In genomic region chr11:67646535-67647336, GRCh38 we compare ENCODE assay signal across 11 cellular contexts. TPM values are rescaled to one million over a fixed set of nuclear protein-coding genes. Genes with fewer than 3 reads are reported as not detected.
A peak's percentile ranks its signal among the peaks of the same experiment; 100 is the strongest.
DNase-seq lines count a peak whose midpoint lies in the region; ATAC-seq and TF ChIP-seq lines count a peak whose summit lies in the region.
"Had no signal": no experiment of that assay in that cellular context is flagged by ENCODE, and none has a peak within 500 bp of the region (broad histone marks: within the 10 kb centered on the region; RNA-seq: fewer than 3 reads in every experiment).

No MANE protein-coding gene starts in this region.

- no peaks in the 10 kb centered on the region for H3K36me3 ChIP-seq in KOPT-K1 (ENCODE audit: insufficient read depth, low read length)

- H3K4me3 Mint-ChIP-seq in activated T-cell treated with anti-CD3 and anti-CD28 coated beads, Interleukin-2, amount 50 U/mL, for 4 hours = peak overlapping the region; percentile 8
- peak overlapping the region; percentile 50 to 80 (median 68) for H3K4me3 Mint-ChIP-seq in naive thymus-derived CD8-positive, alpha-beta T cell

- H3K36me3 Mint-ChIP-seq in activated T-cell treated with anti-CD3 and anti-CD28 coated beads, Interleukin-2, amount 50 U/mL, for 4 hours (ENCODE audit: insufficient read depth) = no peaks in the 10 kb centered on the region
- H3K36me3 Mint-ChIP-seq in naive thymus-derived CD8-positive, alpha-beta T cell = no peaks in the 10 kb centered on the region

- POLR2A ChIA-PET in naive thymus-derived CD8-positive, alpha-beta T cell (lab: Charles Lee) = interaction anchor here (0.6 to 8.6 kb wide), 3 partner anchors 16 to 376 kb away, joined by 3 to 61 read pairs (median 5); partner anchors contain the start of gene NUDT8

- H3K27ac Mint-ChIP-seq in naive thymus-derived CD8-positive, alpha-beta T cell = peak overlapping the region in 9 of 10 donors; percentile 10 to 89 (median 41)

- H3K9me3 Mint-ChIP-seq in activated T-cell treated with anti-CD3 and anti-CD28 coated beads, Interleukin-2, amount 50 U/mL, for 4 hours = no peaks in the 10 kb centered on the region
- H3K9me3 Mint-ChIP-seq in naive thymus-derived CD8-positive, alpha-beta T cell = no peaks in the 10 kb centered on the region

- peak overlapping the region; percentile 95 for H3K27ac ChIP-seq in KOPT-K1 (ENCODE audit: low read depth, low read length, poor library complexity, severe bottlenecking)
- H3K27ac ChIP-seq: parathyroid adenoma, PC-9 had no signal

- TF ChIP-seq CTCF in GM12873 (IDR thresholded peaks at IDR 0.05; ENCODE audit: insufficient read depth, low read depth, low read length, missing control alignments) = peak; percentile 17

- no peaks in the 10 kb centered on the region for H3K27me3 Mint-ChIP-seq in activated T-cell treated with anti-CD3 and anti-CD28 coated beads, Interleukin-2, amount 50 U/mL, for 4 hours (ENCODE audit: low read depth)
- H3K27me3 Mint-ChIP-seq in naive thymus-derived CD8-positive, alpha-beta T cell = no peaks in the 10 kb centered on the region

- H3K4me1 Mint-ChIP-seq in activated T-cell treated with anti-CD3 and anti-CD28 coated beads, Interleukin-2, amount 50 U/mL, for 4 hours (ENCODE audit: low read depth) = peaks cover 35% of the 10 kb centered on the region
- peaks cover 19 to 59% (median 50%) of the 10 kb centered on the region in 4 donors for H3K4me1 Mint-ChIP-seq in naive thymus-derived CD8-positive, alpha-beta T cell

- H3K9me3 ChIP-seq in KOPT-K1 (ENCODE audit: insufficient read depth, low read length, poor library complexity, severe bottlenecking) = no peaks in the 10 kb centered on the region

- DNase-seq in activated T-cell treated with anti-CD3 and anti-CD28 coated beads, Interleukin-2, amount 50 U/mL, for 4 hours = peak; percentile 5
- peak in 7 of 10 donors; percentile 19 to 39 (median 31) for DNase-seq in naive thymus-derived CD8-positive, alpha-beta T cell
- DNase-seq in mesenteric fat pad (ENCODE audit: low spot score) = no peak
- DNase-seq in kidney glomerular epithelial cell (lab: John Stamatoyannopoulos, UW) = no peak
- DNase-seq in NCI-H1436 treated with DMSO at 0.1 percent for 48 hours (lab: John Stamatoyannopoulos, UW) = no peak
- DNase-seq: foreskin melanocyte had no signal

- peak; percentile 35 to 46 for ATAC-seq in activated T-cell treated with anti-CD3 and anti-CD28 coated beads, Interleukin-2, amount 50 U/mL, for 4 hours
- ATAC-seq in naive thymus-derived CD8-positive, alpha-beta T cell = peak; percentile 28 to 37
- no peak for ATAC-seq in HG03469 (IDR thresholded peaks at IDR 0.05; ENCODE audit: unreplicated experiment)

RNA-seq across cellular contexts. Expression of gene ACY3, which starts 3.8 kb away (rescaled TPM):
- under 1 TPM in 1 of 3 donors, not detected in 2; 0.37 TPM for total RNA-seq in activated T-cell treated with anti-CD3 and anti-CD28 coated beads, Interleukin-2, amount 50 U/mL, for 4 hours
- not detected for total RNA-seq in naive thymus-derived CD8-positive, alpha-beta T cell
- under 1 TPM in 2 of 3 donors, not detected in 1; 0.29 to 0.64 TPM for polyA plus RNA-seq in naive thymus-derived CD8-positive, alpha-beta T cell
- total RNA-seq in mesenteric fat pad = not detected

RNA-seq across cellular contexts. Expression of gene TBX10, which starts 7.2 kb away (rescaled TPM):
- total RNA-seq in activated T-cell treated with anti-CD3 and anti-CD28 coated beads, Interleukin-2, amount 50 U/mL, for 4 hours = not detected
- not detected for total RNA-seq in naive thymus-derived CD8-positive, alpha-beta T cell
- not detected for polyA plus RNA-seq in naive thymus-derived CD8-positive, alpha-beta T cell
- not detected for total RNA-seq in mesenteric fat pad
- total RNA-seq: PC-9 had no signal

RNA-seq across cellular contexts. Expression of gene NUDT8, which starts 17.0 kb away (rescaled TPM):
- total RNA-seq in activated T-cell treated with anti-CD3 and anti-CD28 coated beads, Interleukin-2, amount 50 U/mL, for 4 hours = 10 to 100 TPM; 10.2 to 14.4 (median 12.6) TPM
- total RNA-seq in naive thymus-derived CD8-positive, alpha-beta T cell = 1 to 10 TPM; 2.0 to 3.2 TPM
- polyA plus RNA-seq in naive thymus-derived CD8-positive, alpha-beta T cell = 1 to 10 TPM; 2.7 to 3.1 (median 2.7) TPM
- 12.9 TPM for total RNA-seq in mesenteric fat pad

RNA-seq across cellular contexts. Expression of gene ALDH3B2, which starts 27.7 kb away (rescaled TPM):
- total RNA-seq in activated T-cell treated with anti-CD3 and anti-CD28 coated beads, Interleukin-2, amount 50 U/mL, for 4 hours = not detected
- not detected for total RNA-seq in naive thymus-derived CD8-positive, alpha-beta T cell
- not detected for polyA plus RNA-seq in naive thymus-derived CD8-positive, alpha-beta T cell
- not detected for total RNA-seq in mesenteric fat pad

RNA-seq across cellular contexts. Expression of gene NDUFV1, which starts 40.0 kb away (rescaled TPM):
- total RNA-seq in activated T-cell treated with anti-CD3 and anti-CD28 coated beads, Interleukin-2, amount 50 U/mL, for 4 hours = 100 to 1,000 TPM; 338 to 353 (median 350) TPM
- 100 to 1,000 TPM; 197 to 199 TPM for total RNA-seq in naive thymus-derived CD8-positive, alpha-beta T cell
- 100 to 1,000 TPM; 122 to 123 (median 122) TPM for polyA plus RNA-seq in naive thymus-derived CD8-positive, alpha-beta T cell
- total RNA-seq in mesenteric fat pad = 147 TPM

Comparison
In these comparisons a context has a peak if more than half of its experiments do, and no peak if none do; other contexts are left out.
1. DNase-seq: peak in activated T-cell treated with anti-CD3 and anti-CD28 coated beads, Interleukin-2, amount 50 U/mL, for 4 hours (single experiment) and naive thymus-derived CD8-positive, alpha-beta T cell (7 of 10); none in mesenteric fat pad (single experiment), kidney glomerular epithelial cell (single experiment) and NCI-H1436 treated with DMSO at 0.1 percent for 48 hours (single experiment).